In the genomic region with DNA sequence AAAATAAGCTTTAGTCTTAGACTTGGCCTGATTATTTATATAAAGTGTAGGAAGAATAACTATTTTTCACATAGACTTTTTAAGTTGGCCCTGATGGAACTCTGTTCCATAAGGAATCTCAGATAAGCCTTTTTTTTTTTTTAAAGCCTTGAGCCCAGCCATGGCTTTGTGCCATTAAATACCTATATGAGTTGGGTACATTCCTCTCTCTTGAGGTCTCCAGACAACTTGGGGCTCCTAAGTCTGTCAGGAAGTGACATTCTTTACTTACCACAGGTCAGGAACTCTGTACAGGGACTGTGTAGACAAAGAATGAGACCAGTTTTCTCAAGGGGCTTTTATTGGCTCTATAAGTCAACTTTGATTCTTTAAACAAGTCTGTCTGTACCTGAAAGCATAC, we compare ENCODE assay signal across 14 cellular contexts. TPM values are rescaled to one million over a fixed set of nuclear protein-coding genes. Genes with fewer than 3 reads are reported as not detected.
"Had no signal": no experiment of that assay in that cellular context is flagged by ENCODE, and none has a peak within 500 bp of the region (broad histone marks: within the 10 kb centered on the region; RNA-seq: fewer than 3 reads in every experiment).

No MANE protein-coding gene starts in this region.

- ATAC-seq: activated naive CD8-positive, alpha-beta T cell treated with anti-CD3 and anti-CD28 coated beads, Interleukin-2, amount 50 U/mL, for 24 hours; effector memory CD8-positive, alpha-beta T cell; gastrocnemius medialis; left lobe of liver; stimulated activated memory B cell treated with anti-CD40 and anti-IgM and Interleukin-4, amounts not matched to agents 10 μg/mL and 1 μg/mL and 100 μg/mL, for 72 hours had no signal

- H3K36me3 ChIP-seq: gastrocnemius medialis had no signal

- H3K4me1 Mint-ChIP-seq: activated naive CD8-positive, alpha-beta T cell treated with anti-CD3 and anti-CD28 coated beads, Interleukin-2, amount 50 U/mL, for 24 hours; naive B cell; neural progenitor cell; stimulated activated memory B cell treated with anti-CD40 and anti-IgM and Interleukin-4, amounts not matched to agents 10 μg/mL and 1 μg/mL and 100 μg/mL, for 72 hours had no signal

- H3K27me3 ChIP-seq: gastrocnemius medialis, neural progenitor cell had no signal

- H3K36me3 Mint-ChIP-seq: naive B cell; stimulated activated memory B cell treated with anti-CD40 and anti-IgM and Interleukin-4, amounts not matched to agents 10 μg/mL and 1 μg/mL and 100 μg/mL, for 72 hours had no signal

- H3K9me3 Mint-ChIP-seq: activated naive CD8-positive, alpha-beta T cell treated with anti-CD3 and anti-CD28 coated beads, Interleukin-2, amount 50 U/mL, for 24 hours; dendritic cell treated with granulocyte-macrophage colony-stimulating factor and Interleukin-4, amounts not matched to agents 40 ng/mL and 50 ng/mL, for 4 days; stimulated activated memory B cell treated with anti-CD40 and anti-IgM and Interleukin-4, amounts not matched to agents 10 μg/mL and 1 μg/mL and 100 μg/mL, for 72 hours had no signal

- DNase-seq: activated CD4-positive, CD25-positive, alpha-beta regulatory T cell treated with anti-CD3 and anti-CD28 coated beads, Interleukin-2, amount 50 U/mL, for 72 hours; activated naive CD4-positive, alpha-beta T cell; activated naive CD8-positive, alpha-beta T cell treated with anti-CD3 and anti-CD28 coated beads, Interleukin-2, amount 50 U/mL, for 24 hours; central memory CD4-positive, alpha-beta T cell; effector memory CD8-positive, alpha-beta T cell; gastrocnemius medialis; islet precursor cell; naive B cell; stimulated activated CD4-positive, alpha-beta T cell treated with anti-CD3 and anti-CD28 coated beads, Interleukin-2, amount 100 ng/mL, for 48 hours had no signal

- H3K4me3 Mint-ChIP-seq: activated naive CD8-positive, alpha-beta T cell treated with anti-CD3 and anti-CD28 coated beads, Interleukin-2, amount 50 U/mL, for 24 hours; dendritic cell treated with granulocyte-macrophage colony-stimulating factor and Interleukin-4, amounts not matched to agents 40 ng/mL and 50 ng/mL, for 4 days; effector memory CD8-positive, alpha-beta T cell; naive B cell; neural progenitor cell; stimulated activated memory B cell treated with anti-CD40 and anti-IgM and Interleukin-4, amounts not matched to agents 10 μg/mL and 1 μg/mL and 100 μg/mL, for 72 hours had no signal

- H3K4me3 ChIP-seq: gastrocnemius medialis, neural progenitor cell had no signal

- H3K27ac Mint-ChIP-seq: activated naive CD8-positive, alpha-beta T cell treated with anti-CD3 and anti-CD28 coated beads, Interleukin-2, amount 50 U/mL, for 24 hours; dendritic cell treated with granulocyte-macrophage colony-stimulating factor and Interleukin-4, amounts not matched to agents 40 ng/mL and 50 ng/mL, for 4 days; effector memory CD8-positive, alpha-beta T cell; naive B cell; neural progenitor cell; stimulated activated memory B cell treated with anti-CD40 and anti-IgM and Interleukin-4, amounts not matched to agents 10 μg/mL and 1 μg/mL and 100 μg/mL, for 72 hours had no signal

- H3K4me1 ChIP-seq: gastrocnemius medialis, neural progenitor cell had no signal

- H3K27me3 Mint-ChIP-seq: activated naive CD8-positive, alpha-beta T cell treated with anti-CD3 and anti-CD28 coated beads, Interleukin-2, amount 50 U/mL, for 24 hours; dendritic cell treated with granulocyte-macrophage colony-stimulating factor and Interleukin-4, amounts not matched to agents 40 ng/mL and 50 ng/mL, for 4 days; naive B cell; stimulated activated memory B cell treated with anti-CD40 and anti-IgM and Interleukin-4, amounts not matched to agents 10 μg/mL and 1 μg/mL and 100 μg/mL, for 72 hours had no signal

- H3K9me3 ChIP-seq: gastrocnemius medialis had no signal

- H2AFZ ChIP-seq: neural progenitor cell had no signal

- H3K9ac ChIP-seq: neural progenitor cell had no signal

- H3K27ac ChIP-seq: gastrocnemius medialis, neural progenitor cell had no signal

- H3K4me2 ChIP-seq: neural progenitor cell had no signal

RNA-seq across cellular contexts. Expression of gene IGFBP7, which starts 27.1 kb away (rescaled TPM):
- total RNA-seq: activated CD8-positive, alpha-beta memory T cell treated with anti-CD3 and anti-CD28 coated beads for 36 hours had no signal
